8 cellular contexts compared by ENCODE assay signal in genomic region chr4:122577808-122578781, GRCh38. TPM values are rescaled to one million over a fixed set of nuclear protein-coding genes. Genes with fewer than 3 reads are reported as not detected.
DNase-seq lines count a peak whose midpoint lies in the region; ATAC-seq, FAIRE-seq and TF ChIP-seq lines count a peak whose summit lies in the region.

No MANE protein-coding gene starts in this region.

- no peak for FAIRE-seq in D721Med (lab: Jason Lieb, UNC)

- H3K36me3 Mint-ChIP-seq in activated T-helper 2 cell treated with anti-CD3 and anti-CD28 coated beads, Interferon-gamma antibody, Interleukin-2, Interleukin-4, amounts not matched to agents 10 μg/mL and 5 μg/mL and 100 μg/mL, durations not matched to agents 14 hours and 24 hours and 36 hours (ENCODE audit: low read depth), result peaks cover 5% of the 10 kb centered on the region

- H3K9me3 Mint-ChIP-seq in activated T-helper 2 cell treated with anti-CD3 and anti-CD28 coated beads, Interferon-gamma antibody, Interleukin-2, Interleukin-4, amounts not matched to agents 10 μg/mL and 5 μg/mL and 100 μg/mL, durations not matched to agents 14 hours and 24 hours and 36 hours, result peaks cover 15% of the 10 kb centered on the region

- no peak for TF ChIP-seq POLR2A in gastroesophageal sphincter (IDR thresholded peaks at IDR 0.05)

- peak; percentile 75 for TF ChIP-seq CTCF in D721Med (IDR thresholded peaks at IDR 0.05; ENCODE audit: insufficient read depth, missing control alignments)
- peak in 3 of 4 experiments; percentile 32 to 57 (median 37) for TF ChIP-seq CTCF in gastroesophageal sphincter (IDR thresholded peaks at IDR 0.05)

- peak overlapping the region; percentile 90 for H3K27ac Mint-ChIP-seq in activated T-helper 2 cell treated with anti-CD3 and anti-CD28 coated beads, Interferon-gamma antibody, Interleukin-2, Interleukin-4, amounts not matched to agents 10 μg/mL and 5 μg/mL and 100 μg/mL, durations not matched to agents 14 hours and 24 hours and 36 hours

- H3K27ac ChIP-seq in gastroesophageal sphincter, result no peak overlapping the region

- peaks cover 38% of the 10 kb centered on the region for H3K4me1 Mint-ChIP-seq in activated T-helper 2 cell treated with anti-CD3 and anti-CD28 coated beads, Interferon-gamma antibody, Interleukin-2, Interleukin-4, amounts not matched to agents 10 μg/mL and 5 μg/mL and 100 μg/mL, durations not matched to agents 14 hours and 24 hours and 36 hours (ENCODE audit: low read depth)

- H3K4me1 ChIP-seq in gastroesophageal sphincter, result no peaks in the 10 kb centered on the region

- H3K36me3 ChIP-seq in gastroesophageal sphincter, result no peaks in the 10 kb centered on the region

- 48 to 64% methylated on average over 8 to 9 of the region's 9 CpGs for whole genome bisulfite sequencing in gastroesophageal sphincter (ENCODE audit: low coverage in 1 of 2), 2 donors

- no peaks in the 10 kb centered on the region for H3K27me3 ChIP-seq in gastroesophageal sphincter

- peak overlapping the region; percentile 63 for H3K4me3 Mint-ChIP-seq in activated T-helper 2 cell treated with anti-CD3 and anti-CD28 coated beads, Interferon-gamma antibody, Interleukin-2, Interleukin-4, amounts not matched to agents 10 μg/mL and 5 μg/mL and 100 μg/mL, durations not matched to agents 14 hours and 24 hours and 36 hours (ENCODE audit: low read depth)

- intact Hi-C loops in activated T-helper 2 cell treated with anti-CD3 and anti-CD28 coated beads, Interferon-gamma antibody, Interleukin-2, Interleukin-4, amounts not matched to agents 10 μg/mL and 5 μg/mL and 100 μg/mL, durations not matched to agents 14 hours and 24 hours and 36 hours (cut with micrococcal nuclease), result loop anchor here (1.0 to 5.0 kb wide), 10 partner anchors 36 to 756 kb away; partner anchors contain the start of genes BLTP1, CCNA2 and NUDT6

- peaks cover 0 to 9% (median 0%) of the 10 kb centered on the region in 3 donors for H3K9me3 ChIP-seq in gastroesophageal sphincter

- DNase-seq in D721Med (ENCODE audit: insufficient read length, low spot score) (no peak), RPMI8226 (peak; percentile 54), occipital lobe (lab: John Stamatoyannopoulos, UW) (no peak)
- peak; percentile 66 for DNase-seq in activated T-helper 2 cell treated with anti-CD3 and anti-CD28 coated beads, Interferon-gamma antibody, Interleukin-2, Interleukin-4, amounts not matched to agents 10 μg/mL and 5 μg/mL and 100 μg/mL, durations not matched to agents 14 hours and 24 hours and 36 hours (ENCODE audit: low spot score)
- peak; percentile 83 for DNase-seq in stimulated activated CD4-positive, alpha-beta T cell treated with anti-CD3 and anti-CD28 coated beads, Interleukin-15, amount 100 ng/mL, for 24 hours

- no peak overlapping the region for H3K4me3 ChIP-seq in gastroesophageal sphincter

- H3K27me3 Mint-ChIP-seq in activated T-helper 2 cell treated with anti-CD3 and anti-CD28 coated beads, Interferon-gamma antibody, Interleukin-2, Interleukin-4, amounts not matched to agents 10 μg/mL and 5 μg/mL and 100 μg/mL, durations not matched to agents 14 hours and 24 hours and 36 hours (ENCODE audit: low read depth), result no peaks in the 10 kb centered on the region

- TF ChIP-seq EP300 in gastroesophageal sphincter (IDR thresholded peaks at IDR 0.05), result no peak

- peak; percentile 82 for ATAC-seq in GM19438 (IDR thresholded peaks at IDR 0.05; ENCODE audit: low read depth, unreplicated experiment)
- peak; percentile 57 for ATAC-seq in HG03469 (IDR thresholded peaks at IDR 0.05; ENCODE audit: unreplicated experiment)
- ATAC-seq in gastroesophageal sphincter, result no peak

RNA-seq across cellular contexts. Expression of gene IL21, which starts 42.8 kb away (rescaled TPM):
- total RNA-seq in activated T-helper 2 cell treated with anti-CD3 and anti-CD28 coated beads, Interferon-gamma antibody, Interleukin-2, Interleukin-4, amounts not matched to agents 10 μg/mL and 5 μg/mL and 100 μg/mL, durations not matched to agents 14 hours and 24 hours and 36 hours, result 14.5 TPM in 2 replicates
- under 1 TPM in 1 of 4 donors, not detected in 3; 0.12 TPM for total RNA-seq in gastroesophageal sphincter
- not detected for total RNA-seq in occipital lobe

Comparison
In these comparisons a context has a peak if more than half of its experiments do, and no peak if none do; other contexts are left out.
1. DNase-seq: peak in RPMI8226 (single experiment), activated T-helper 2 cell treated with anti-CD3 and anti-CD28 coated beads, Interferon-gamma antibody, Interleukin-2, Interleukin-4, amounts not matched to agents 10 μg/mL and 5 μg/mL and 100 μg/mL, durations not matched to agents 14 hours and 24 hours and 36 hours (single experiment) and stimulated activated CD4-positive, alpha-beta T cell treated with anti-CD3 and anti-CD28 coated beads, Interleukin-15, amount 100 ng/mL, for 24 hours (single experiment); none in D721Med (single experiment) and occipital lobe (single experiment).
2. RNA of gene IL21, which starts 42.8 kb away (total RNA-seq): 14.5 TPM in activated T-helper 2 cell treated with anti-CD3 and anti-CD28 coated beads, Interferon-gamma antibody, Interleukin-2, Interleukin-4, amounts not matched to agents 10 μg/mL and 5 μg/mL and 100 μg/mL, durations not matched to agents 14 hours and 24 hours and 36 hours; 0.12 TPM in gastroesophageal sphincter and not detected in occipital lobe (single experiment); every median in the first group is over 10 times any median in the second.